ENCODE assay signal across 1 cellular context in the genomic region with DNA sequence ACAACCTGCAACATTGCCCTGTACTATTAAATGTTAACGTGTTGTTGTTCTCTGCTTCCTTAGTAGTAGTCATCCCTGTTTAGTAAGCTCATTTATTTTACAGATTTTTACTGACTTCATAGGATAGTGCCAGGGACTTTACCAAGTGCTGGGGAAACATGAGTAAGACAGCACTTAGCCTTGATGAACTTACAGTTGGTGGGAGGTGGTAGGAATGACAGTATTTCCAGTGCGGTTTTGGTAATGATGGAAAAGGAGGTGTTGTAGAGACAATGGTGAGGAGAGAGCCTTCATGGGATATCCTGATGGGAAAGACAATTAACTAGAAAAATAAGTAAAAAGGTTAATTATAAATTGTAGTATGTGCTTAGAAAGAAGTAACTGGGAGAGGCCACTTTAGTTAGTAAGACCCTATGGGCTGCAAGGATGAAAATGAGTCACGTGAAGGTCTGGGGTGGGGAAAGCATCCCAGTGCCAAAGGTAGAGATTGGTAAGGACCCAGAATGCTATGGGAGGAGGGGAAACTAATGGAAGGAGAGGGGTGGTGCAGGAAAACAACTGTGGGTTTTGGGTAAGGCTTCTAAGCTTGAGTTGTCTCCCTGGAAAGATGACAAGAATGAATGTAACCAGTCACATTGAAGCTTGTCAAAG.
TF ChIP-seq lines count a peak whose summit lies in the region.

No MANE protein-coding gene starts in this region.

TF ChIP-seq in GM23338, 12 proteins besides CTCF, POLR2A, EP300 and RAD21 (continued from another document):
- TF ChIP-seq, protein P1, sequence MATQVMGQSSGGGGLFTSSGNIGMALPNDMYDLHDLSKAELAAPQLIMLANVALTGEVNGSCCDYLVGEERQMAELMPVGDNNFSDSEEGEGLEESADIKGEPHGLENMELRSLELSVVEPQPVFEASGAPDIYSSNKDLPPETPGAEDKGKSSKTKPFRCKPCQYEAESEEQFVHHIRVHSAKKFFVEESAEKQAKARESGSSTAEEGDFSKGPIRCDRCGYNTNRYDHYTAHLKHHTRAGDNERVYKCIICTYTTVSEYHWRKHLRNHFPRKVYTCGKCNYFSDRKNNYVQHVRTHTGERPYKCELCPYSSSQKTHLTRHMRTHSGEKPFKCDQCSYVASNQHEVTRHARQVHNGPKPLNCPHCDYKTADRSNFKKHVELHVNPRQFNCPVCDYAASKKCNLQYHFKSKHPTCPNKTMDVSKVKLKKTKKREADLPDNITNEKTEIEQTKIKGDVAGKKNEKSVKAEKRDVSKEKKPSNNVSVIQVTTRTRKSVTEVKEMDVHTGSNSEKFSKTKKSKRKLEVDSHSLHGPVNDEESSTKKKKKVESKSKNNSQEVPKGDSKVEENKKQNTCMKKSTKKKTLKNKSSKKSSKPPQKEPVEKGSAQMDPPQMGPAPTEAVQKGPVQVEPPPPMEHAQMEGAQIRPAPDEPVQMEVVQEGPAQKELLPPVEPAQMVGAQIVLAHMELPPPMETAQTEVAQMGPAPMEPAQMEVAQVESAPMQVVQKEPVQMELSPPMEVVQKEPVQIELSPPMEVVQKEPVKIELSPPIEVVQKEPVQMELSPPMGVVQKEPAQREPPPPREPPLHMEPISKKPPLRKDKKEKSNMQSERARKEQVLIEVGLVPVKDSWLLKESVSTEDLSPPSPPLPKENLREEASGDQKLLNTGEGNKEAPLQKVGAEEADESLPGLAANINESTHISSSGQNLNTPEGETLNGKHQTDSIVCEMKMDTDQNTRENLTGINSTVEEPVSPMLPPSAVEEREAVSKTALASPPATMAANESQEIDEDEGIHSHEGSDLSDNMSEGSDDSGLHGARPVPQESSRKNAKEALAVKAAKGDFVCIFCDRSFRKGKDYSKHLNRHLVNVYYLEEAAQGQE (IDR thresholded peaks at IDR 0.05; ENCODE audit: unreplicated experiment) = no peak
- TF ChIP-seq ZNF331 (CRISPR knock-in tag; IDR thresholded peaks at IDR 0.05; ENCODE audit: low read depth) (no peak), EZH2phosphoT487 (IDR thresholded peaks at IDR 0.05; ENCODE audit: unreplicated experiment) (no peak), JUNB (IDR thresholded peaks at IDR 0.05; ENCODE audit: unreplicated experiment) (no peak), ZNF114 (CRISPR knock-in tag; IDR thresholded peaks at IDR 0.05) (no peak), STAT1 (IDR thresholded peaks at IDR 0.05; ENCODE audit: unreplicated experiment) (no peak), NANOG (IDR thresholded peaks at IDR 0.05; ENCODE audit: borderline replicate concordance) (no peak)
- TF ChIP-seq, protein P2, sequence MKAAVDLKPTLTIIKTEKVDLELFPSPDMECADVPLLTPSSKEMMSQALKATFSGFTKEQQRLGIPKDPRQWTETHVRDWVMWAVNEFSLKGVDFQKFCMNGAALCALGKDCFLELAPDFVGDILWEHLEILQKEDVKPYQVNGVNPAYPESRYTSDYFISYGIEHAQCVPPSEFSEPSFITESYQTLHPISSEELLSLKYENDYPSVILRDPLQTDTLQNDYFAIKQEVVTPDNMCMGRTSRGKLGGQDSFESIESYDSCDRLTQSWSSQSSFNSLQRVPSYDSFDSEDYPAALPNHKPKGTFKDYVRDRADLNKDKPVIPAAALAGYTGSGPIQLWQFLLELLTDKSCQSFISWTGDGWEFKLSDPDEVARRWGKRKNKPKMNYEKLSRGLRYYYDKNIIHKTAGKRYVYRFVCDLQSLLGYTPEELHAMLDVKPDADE (IDR thresholded peaks at IDR 0.05) = no peak
